ENCODE assay signal across 9 cellular contexts in genomic region chr20:62364911-62365736, GRCh38. TPM values are rescaled to one million over a fixed set of nuclear protein-coding genes. Genes with fewer than 3 reads are reported as not detected.
DNase-seq lines count a peak whose midpoint lies in the region; ATAC-seq, FAIRE-seq and TF ChIP-seq lines count a peak whose summit lies in the region.
"Had no signal": no experiment of that assay in that cellular context is flagged by ENCODE, and none has a peak within 500 bp of the region (broad histone marks: within the 10 kb centered on the region; RNA-seq: fewer than 3 reads in every experiment).

No MANE protein-coding gene starts in this region.

- no peak for TF ChIP-seq EP300 in HepG2 (IDR thresholded peaks at IDR 0.05; ENCODE audit: low read depth in 2 of 2, low read length in 2 of 2)
- no peak for TF ChIP-seq EP300 in HepG2 (CRISPR knock-in tag; IDR thresholded peaks at IDR 0.05; ENCODE audit: borderline replicate concordance)

- no peaks in the 10 kb centered on the region; the same call in 1 of the 2 replicates for H3K79me2 ChIP-seq in KMS-11 (ENCODE audit: insufficient read depth, low read depth)
- H3K79me2 ChIP-seq in HepG2 (ENCODE audit: insufficient read depth, low read length) = peaks cover 37% of the 10 kb centered on the region

- H3K27ac Mint-ChIP-seq in chondrocyte (ENCODE audit: unreplicated experiment) = peak overlapping the region; percentile 73

- POLR2A ChIA-PET in HepG2 (lab: Yijun Ruan, JAX) = interaction anchor here (1.4 to 10.1 kb wide), 8 partner anchors 8 to 59 kb away, joined by 4 to 187 read pairs (median 62); partner anchors contain the start of genes ADRM1 and RPS21

- no peaks in the 10 kb centered on the region for H3K9me3 ChIP-seq in HepG2 (ENCODE audit: low read length)
- no peaks in the 10 kb centered on the region for H3K9me3 ChIP-seq in stomach smooth muscle (ENCODE audit: control insufficient read depth in 2 of 2, low read length in 2 of 2)

- peaks cover 64% of the 10 kb centered on the region for H3K4me1 Mint-ChIP-seq in chondrocyte (ENCODE audit: low read depth)

- no peak for TF ChIP-seq CTCF in KMS-11 (conservative IDR thresholded peaks at IDR 0.05; ENCODE audit: low read depth, low read length)
- TF ChIP-seq CTCF in chondrocyte (IDR thresholded peaks at IDR 0.05) = no peak
- TF ChIP-seq CTCF in HepG2 (CRISPR knock-in tag; IDR thresholded peaks at IDR 0.05) = no peak
- no peak for TF ChIP-seq CTCF in lower leg skin (IDR thresholded peaks at IDR 0.05)

- H3K4me2 ChIP-seq in KMS-11 (peak overlapping the region; percentile 90; the same call in 1 of the 2 replicates), HepG2 (ENCODE audit: low read depth, low read length) (peak overlapping the region; percentile 99)

- peak overlapping the region; percentile 69 for H3K4me3 Mint-ChIP-seq in chondrocyte (ENCODE audit: unreplicated experiment)

- no peak for TF ChIP-seq RAD21 in HepG2 (CRISPR knock-in tag; IDR thresholded peaks at IDR 0.05)

- H3K4me1 ChIP-seq in KMS-11 (ENCODE audit: low read depth, poor library complexity, severe bottlenecking) (peaks cover 30% of the 10 kb centered on the region), HepG2 (ENCODE audit: insufficient read depth, low read length) (peaks cover 74% of the 10 kb centered on the region), stomach smooth muscle (ENCODE audit: control insufficient read depth, insufficient read depth, low read length) (peaks cover 86% of the 10 kb centered on the region)

- 88% methylated on average over 27 of the region's 27 CpGs for WGBS in HepG2 (ENCODE audit: low lambda C conversion rate)
- WGBS in lower leg skin, 2 donors = 20 to 24% methylated on average over 23 to 26 of the region's 27 CpGs

- no peak overlapping the region for H3K4me3 ChIP-seq in KMS-11 (IDR thresholded peaks at IDR 0.05; ENCODE audit: insufficient read depth, low read depth, low read length)
- H3K4me3 ChIP-seq in HepG2 (replicated peaks in 1 of 3; ENCODE audit: insufficient read depth in 1 of 3, low read depth in 2 of 3, low read length in 3 of 3) = peak overlapping the region; percentile 76 to 95 (median 91); a peak in 5 of 6 replicates
- peak overlapping the region; percentile 83 to 92 for H3K4me3 ChIP-seq in stomach smooth muscle (ENCODE audit: low read length in 2 of 2)
- no peak overlapping the region for H3K4me3 ChIP-seq in lower leg skin (ENCODE audit: low read depth, poor library complexity, severe bottlenecking)

- intact Hi-C loops in HepG2 (cut with micrococcal nuclease; ENCODE audit: unreplicated experiment) = loop anchor here (10.0 kb wide), 1 partner anchor 1600 kb away; the partner anchor contains the start of gene ZNF512B
- intact Hi-C loops in lower leg skin (cut with DNase I; ENCODE audit: low total_unique reads) = loop anchor here (10.0 kb wide), 1 partner anchor 50 kb away; no protein-coding TSS in a partner anchor

- H2AFZ ChIP-seq in KMS-11 (ENCODE audit: low read depth) (no peak overlapping the region), HepG2 (ENCODE audit: low read length) (no peak overlapping the region)

- ATAC-seq in HepG2 = no peak

- no TSS peak for BruUV-seq in HepG2 (replicated peaks; lab: Mats Ljungman, UMichigan)

- TF ChIP-seq POLR2A in HepG2 (IDR thresholded peaks at IDR 0.05; ENCODE audit: insufficient read depth in 1 of 2, low read depth in 2 of 2, low read length in 2 of 2) (no peak), H54 (IDR thresholded peaks at IDR 0.05; ENCODE audit: low read depth, low read length) (no peak), lower leg skin (IDR thresholded peaks at IDR 0.05) (no peak)

- H3K9me3 Mint-ChIP-seq in chondrocyte (ENCODE audit: low read depth) = no peaks in the 10 kb centered on the region

- in situ Hi-C loops in HepG2 (cut with HindIII; ENCODE audit: extremely low pct_ligation_motif_present, low pct_unique_long_range_greater_than_20kb) = loop anchor here (5.0 kb wide), 1 partner anchor 63 kb away; the partner anchor contains the start of gene ADRM1

- peaks cover 1% of the 10 kb centered on the region for H3K36me3 Mint-ChIP-seq in chondrocyte (ENCODE audit: low read depth)

- no peak overlapping the region for H3K27ac ChIP-seq in KMS-11
- peak overlapping the region; percentile 79 for H3K27ac ChIP-seq in HepG2 (ENCODE audit: extremely low read length, insufficient read depth, low read length)
- H3K27ac ChIP-seq in stomach smooth muscle (ENCODE audit: low read length) = peak overlapping the region; percentile 87

- CTCF ChIA-PET in HepG2 (lab: Yijun Ruan, JAX; ENCODE audit: low intra/inter-chr PET ratio, low total read pairs) = no interaction called here

- FAIRE-seq in HepG2 (lab: Jason Lieb, UNC) (no peak), H54 (lab: Jason Lieb, UNC) (no peak)
- FAIRE-seq: RCC 7860 had no signal

- H3K27me3 ChIP-seq in KMS-11 (ENCODE audit: insufficient read depth, low read depth) = peaks cover 16% of the 10 kb centered on the region
- no peaks in the 10 kb centered on the region for H3K27me3 ChIP-seq in HepG2 (ENCODE audit: control insufficient read depth in 1 of 2, insufficient read depth in 2 of 2, low read length in 2 of 2)
- no peaks in the 10 kb centered on the region for H3K27me3 ChIP-seq in stomach smooth muscle (ENCODE audit: control insufficient read depth in 1 of 2, insufficient read depth in 2 of 2, low read length in 2 of 2)

- no peaks in the 10 kb centered on the region for H3K36me3 ChIP-seq in KMS-11 (ENCODE audit: insufficient read depth)
- H3K36me3 ChIP-seq in HepG2 (replicated peaks in 1 of 2; ENCODE audit: control insufficient read depth in 1 of 2, insufficient read depth in 2 of 2, low read length in 2 of 2) = peaks cover 10 to 16% of the 10 kb centered on the region in 2 experiments; a peak in 4 of 5 replicates
- H3K36me3 ChIP-seq in stomach smooth muscle (ENCODE audit: control insufficient read depth in 2 of 2, insufficient read depth in 2 of 2, low read length in 2 of 2) = peaks cover 4% of the 10 kb centered on the region in 2 donors

- H3K27me3 Mint-ChIP-seq in chondrocyte (ENCODE audit: low read depth) = no peaks in the 10 kb centered on the region

- DNase-seq in chondrocyte (ENCODE audit: low spot score) (no peak), HepG2 (ENCODE audit: low spot score) (no peak), inferior parietal cortex (ENCODE audit: extremely low spot score) (no peak), H54 (ENCODE audit: insufficient read length, low spot score) (no peak), NCI-H2196 treated with DMSO at 0.1 percent for 48 hours (lab: John Stamatoyannopoulos, UW; ENCODE audit: unreplicated experiment) (no peak), lower leg skin (ENCODE audit: low spot score in 2 of 2) (no peak)

- H3K9ac ChIP-seq in KMS-11 (peak overlapping the region; percentile 58; the same call in 1 of the 2 replicates), HepG2 (ENCODE audit: insufficient read depth, low read depth, low read length) (peak overlapping the region; percentile 90; the same call in 1 of the 2 replicates), stomach smooth muscle (ENCODE audit: low read length in 2 of 2) (peak overlapping the region; percentile 74 to 87)

- no peaks in the 10 kb centered on the region for H4K20me1 ChIP-seq in KMS-11 (ENCODE audit: insufficient read depth)
- H4K20me1 ChIP-seq in HepG2 (ENCODE audit: insufficient read depth, low read length) = peaks cover 30% of the 10 kb centered on the region

RNA-seq across cellular contexts. Expression of gene LAMA5, which starts 2.0 kb away (rescaled TPM):
- total RNA-seq in chondrocyte = 156 to 368 TPM (median 355 TPM) in 3 replicates
- total RNA-seq in HepG2 (2016; rRNA removed; fragmentation: Illumina TruSeq; extraction: Trizol) = 28.5 and 44.7 TPM in 2 replicates
- total RNA-seq in HepG2 (2016; cell fraction: cytosol; rRNA removed; fragmentation: Illumina TruSeq; extraction: Trizol; ENCODE audit: low read depth) = 32.2 and 40.1 TPM in 2 replicates
- 24.0 and 53.5 TPM in 2 replicates for total RNA-seq in HepG2 (2016; cell fraction: insoluble cytoplasmic fraction; rRNA removed; fragmentation: Illumina TruSeq; extraction: Trizol)
- total RNA-seq in HepG2 (2016; cell fraction: membrane; rRNA removed; fragmentation: Illumina TruSeq; extraction: Trizol) = 23.5 and 24.2 TPM in 2 replicates
- 108 and 131 TPM in 2 replicates for total RNA-seq in HepG2 (2016; cell fraction: nucleus; rRNA removed; fragmentation: Illumina TruSeq; extraction: Trizol)
- polyA plus RNA-seq in HepG2 (2011; rRNA removed) = 21.0 and 22.7 TPM in 2 replicates
- 9.5 and 17.6 TPM in 2 replicates for polyA plus RNA-seq in HepG2 (2011; cell fraction: cytosol; rRNA removed)
- 504 and 754 TPM in 2 replicates for polyA plus RNA-seq in HepG2 (2011; cell fraction: nucleus; rRNA removed)
- 96.2 and 135 TPM in 2 replicates for polyA plus RNA-seq in HepG2 (2012)
- 12.5 and 12.7 TPM in 2 replicates for polyA plus RNA-seq in HepG2 (2016; cell fraction: cytosol; fragmentation: Illumina TruSeq; extraction: Trizol; ENCODE audit: low read depth)
- 34.3 and 49.3 TPM in 2 replicates for polyA plus RNA-seq in HepG2 (2016; cell fraction: insoluble cytoplasmic fraction; fragmentation: Illumina TruSeq; extraction: Trizol; ENCODE audit: low read depth)
- 14.2 and 17.2 TPM in 2 replicates for polyA plus RNA-seq in HepG2 (2016; cell fraction: membrane; fragmentation: Illumina TruSeq; extraction: Trizol; ENCODE audit: low read depth)
- 598 and 620 TPM in 2 replicates for polyA plus RNA-seq in HepG2 (2016; cell fraction: nucleus; fragmentation: Illumina TruSeq; extraction: Trizol; ENCODE audit: insufficient read depth, low read depth)
- 26.2 and 35.7 TPM in 2 replicates for polyA minus RNA-seq in HepG2 (2011; rRNA and poly(A)+ RNA removed; ENCODE audit: low replicate concordance)
- polyA minus RNA-seq in HepG2 (2011; cell fraction: cytosol; rRNA and poly(A)+ RNA removed) = 23.2 and 27.1 TPM in 2 replicates
- polyA minus RNA-seq in HepG2 (2011; cell fraction: nucleus; rRNA and poly(A)+ RNA removed) = 70.0 and 71.2 TPM in 2 replicates
- 100 to 1,000 TPM; 164 to 427 (median 196) TPM for total RNA-seq in lower leg skin

RNA-seq across cellular contexts. Expression of gene RPS21, which starts 21.8 kb away (rescaled TPM):
- total RNA-seq in chondrocyte (830 to 911 TPM (median 873 TPM) in 3 replicates), HepG2 (2016; rRNA removed; fragmentation: Illumina TruSeq; extraction: Trizol) (2,584 and 2,647 TPM in 2 replicates), lower leg skin (1,000 to 10,000 TPM; 1,664 to 5,734 (median 2,155) TPM)
- 3,497 and 3,511 TPM in 2 replicates for total RNA-seq in HepG2 (2016; cell fraction: cytosol; rRNA removed; fragmentation: Illumina TruSeq; extraction: Trizol; ENCODE audit: low read depth)
- total RNA-seq in HepG2 (2016; cell fraction: insoluble cytoplasmic fraction; rRNA removed; fragmentation: Illumina TruSeq; extraction: Trizol) = 2,606 and 2,768 TPM in 2 replicates
- total RNA-seq in HepG2 (2016; cell fraction: membrane; rRNA removed; fragmentation: Illumina TruSeq; extraction: Trizol) = 4,939 and 5,761 TPM in 2 replicates
- 1,156 and 1,166 TPM in 2 replicates for total RNA-seq in HepG2 (2016; cell fraction: nucleus; rRNA removed; fragmentation: Illumina TruSeq; extraction: Trizol)
- 9,925 and 11,063 TPM in 2 replicates for polyA plus RNA-seq in HepG2 (2011; rRNA removed)
- polyA plus RNA-seq in HepG2 (2011; cell fraction: cytosol; rRNA removed) = 11,031 and 15,081 TPM in 2 replicates
- 5,156 and 5,267 TPM in 2 replicates for polyA plus RNA-seq in HepG2 (2011; cell fraction: nucleus; rRNA removed)
- polyA plus RNA-seq in HepG2 (2012) = 6,658 and 8,852 TPM in 2 replicates
- 5,362 and 5,590 TPM in 2 replicates for polyA plus RNA-seq in HepG2 (2016; cell fraction: cytosol; fragmentation: Illumina TruSeq; extraction: Trizol; ENCODE audit: low read depth)
- 3,197 and 3,428 TPM in 2 replicates for polyA plus RNA-seq in HepG2 (2016; cell fraction: insoluble cytoplasmic fraction; fragmentation: Illumina TruSeq; extraction: Trizol; ENCODE audit: low read depth)
- polyA plus RNA-seq in HepG2 (2016; cell fraction: membrane; fragmentation: Illumina TruSeq; extraction: Trizol; ENCODE audit: low read depth) = 5,998 and 6,820 TPM in 2 replicates
- polyA plus RNA-seq in HepG2 (2016; cell fraction: nucleus; fragmentation: Illumina TruSeq; extraction: Trizol; ENCODE audit: insufficient read depth, low read depth) = 2,753 and 2,989 TPM in 2 replicates
- polyA minus RNA-seq in HepG2 (2011; rRNA and poly(A)+ RNA removed; ENCODE audit: low replicate concordance) = 2,340 and 3,999 TPM in 2 replicates
- polyA minus RNA-seq in HepG2 (2011; cell fraction: cytosol; rRNA and poly(A)+ RNA removed) = 1,154 and 1,167 TPM in 2 replicates
- 809 and 896 TPM in 2 replicates for polyA minus RNA-seq in HepG2 (2011; cell fraction: nucleus; rRNA and poly(A)+ RNA removed)

RNA-seq across cellular contexts. Expression of gene CABLES2, which starts 42.0 kb away (rescaled TPM):
- total RNA-seq in chondrocyte = 6.4 to 7.8 TPM (median 6.5 TPM) in 3 replicates
- 9.7 and 10.2 TPM in 2 replicates for total RNA-seq in HepG2 (2016; rRNA removed; fragmentation: Illumina TruSeq; extraction: Trizol)
- total RNA-seq in HepG2 (2016; cell fraction: cytosol; rRNA removed; fragmentation: Illumina TruSeq; extraction: Trizol; ENCODE audit: low read depth) = 3.4 and 4.0 TPM in 2 replicates
- 9.2 and 9.3 TPM in 2 replicates for total RNA-seq in HepG2 (2016; cell fraction: insoluble cytoplasmic fraction; rRNA removed; fragmentation: Illumina TruSeq; extraction: Trizol)
- total RNA-seq in HepG2 (2016; cell fraction: membrane; rRNA removed; fragmentation: Illumina TruSeq; extraction: Trizol) = 13.2 and 14.3 TPM in 2 replicates
- 5.6 and 7.3 TPM in 2 replicates for total RNA-seq in HepG2 (2016; cell fraction: nucleus; rRNA removed; fragmentation: Illumina TruSeq; extraction: Trizol)
- polyA plus RNA-seq in HepG2 (2011; rRNA removed) = 5.2 and 5.9 TPM in 2 replicates
- polyA plus RNA-seq in HepG2 (2011; cell fraction: cytosol; rRNA removed) = 4.8 and 5.4 TPM in 2 replicates
- polyA plus RNA-seq in HepG2 (2011; cell fraction: nucleus; rRNA removed) = 6.8 and 7.6 TPM in 2 replicates
- 4.7 and 5.4 TPM in 2 replicates for polyA plus RNA-seq in HepG2 (2012)
- polyA plus RNA-seq in HepG2 (2016; cell fraction: cytosol; fragmentation: Illumina TruSeq; extraction: Trizol; ENCODE audit: low read depth) = 7.5 and 8.3 TPM in 2 replicates
- polyA plus RNA-seq in HepG2 (2016; cell fraction: insoluble cytoplasmic fraction; fragmentation: Illumina TruSeq; extraction: Trizol; ENCODE audit: low read depth) = 20.6 and 26.7 TPM in 2 replicates
- 20.0 and 22.1 TPM in 2 replicates for polyA plus RNA-seq in HepG2 (2016; cell fraction: membrane; fragmentation: Illumina TruSeq; extraction: Trizol; ENCODE audit: low read depth)
- polyA plus RNA-seq in HepG2 (2016; cell fraction: nucleus; fragmentation: Illumina TruSeq; extraction: Trizol; ENCODE audit: insufficient read depth, low read depth) = 18.8 and 19.3 TPM in 2 replicates
- polyA minus RNA-seq in HepG2 (2011; rRNA and poly(A)+ RNA removed; ENCODE audit: low replicate concordance) = 5.3 and 6.3 TPM in 2 replicates
- 4.9 and 6.3 TPM in 2 replicates for polyA minus RNA-seq in HepG2 (2011; cell fraction: cytosol; rRNA and poly(A)+ RNA removed)
- 4.8 and 5.2 TPM in 2 replicates for polyA minus RNA-seq in HepG2 (2011; cell fraction: nucleus; rRNA and poly(A)+ RNA removed)
- 1 to 10 TPM; 2.8 to 5.3 (median 3.7) TPM for total RNA-seq in lower leg skin

Comparison
In these comparisons a context has a peak if more than half of its experiments do, and no peak if none do; other contexts are left out.
1. H3K4me3 ChIP-seq: peak in HepG2 (3 of 3) and stomach smooth muscle (2 of 2); none in KMS-11 (single experiment) and lower leg skin (single experiment).
2. Peak in every context shown above with its lines, with median percentiles within 50 percentile points of each other: H3K9ac ChIP-seq.